Comparison of ENCODE assay signal across 9 cellular contexts in the genomic region with DNA sequence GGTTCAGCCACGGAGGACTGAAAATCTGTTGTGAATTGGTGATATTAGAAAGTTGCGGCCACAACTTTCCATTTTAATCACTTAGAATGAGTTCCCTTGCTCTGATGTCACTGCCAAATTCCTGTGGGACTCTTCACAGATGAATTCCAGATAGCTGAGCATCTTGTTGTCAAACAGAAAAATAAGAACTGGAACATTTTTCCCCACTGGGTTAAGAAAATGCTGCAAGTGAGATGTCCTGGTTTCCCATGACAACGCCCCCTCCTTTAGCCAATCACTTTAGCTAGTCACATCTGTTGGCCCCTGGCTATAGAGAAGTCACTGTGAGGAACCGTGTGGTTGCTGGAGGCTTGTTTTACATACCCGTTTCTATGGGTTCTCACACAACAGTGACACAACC.
DNase-seq lines count a peak whose midpoint lies in the region; ATAC-seq and TF ChIP-seq lines count a peak whose summit lies in the region.
"Had no signal": no experiment of that assay in that cellular context is flagged by ENCODE, and none has a peak within 500 bp of the region (broad histone marks: within the 10 kb centered on the region; RNA-seq: fewer than 3 reads in every experiment).

No MANE protein-coding gene starts in this region.

- H3K36me3 Mint-ChIP-seq in activated CD4-positive, alpha-beta memory T cell treated with anti-CD3 and anti-CD28 coated beads for 36 hours = peaks cover 2% of the 10 kb centered on the region

- H3K4me3 Mint-ChIP-seq in activated CD4-positive, alpha-beta memory T cell treated with anti-CD3 and anti-CD28 coated beads for 36 hours = no peak overlapping the region

- H3K4me3 ChIP-seq in choroid plexus epithelial cell (ENCODE audit: low read depth, low read length) = no peak overlapping the region
- H3K4me3 ChIP-seq: lung had no signal

- ATAC-seq in GM18867 (IDR thresholded peaks at IDR 0.05; ENCODE audit: unreplicated experiment) (peak; percentile 95), HG03095 (IDR thresholded peaks at IDR 0.05; ENCODE audit: unreplicated experiment) (peak; percentile 84)

- no peaks in the 10 kb centered on the region for H3K4me1 Mint-ChIP-seq in activated CD4-positive, alpha-beta memory T cell treated with anti-CD3 and anti-CD28 coated beads for 36 hours (ENCODE audit: low read depth)

- H3K27ac Mint-ChIP-seq in activated CD4-positive, alpha-beta memory T cell treated with anti-CD3 and anti-CD28 coated beads for 36 hours = no peak overlapping the region

- peaks cover 5% of the 10 kb centered on the region for H3K9me3 Mint-ChIP-seq in activated CD4-positive, alpha-beta memory T cell treated with anti-CD3 and anti-CD28 coated beads for 36 hours

- POLR2A ChIA-PET in activated CD4-positive, alpha-beta memory T cell treated with anti-CD3 and anti-CD28 coated beads for 36 hours (lab: Charles Lee) = no interaction called here

- CTCF ChIA-PET in activated CD4-positive, alpha-beta memory T cell treated with anti-CD3 and anti-CD28 coated beads for 36 hours (lab: Charles Lee) = interaction anchor here (1.7 kb wide), 1 partner anchor 16 kb away, joined by 7 read pairs; no protein-coding TSS in a partner anchor

- no peak for TF ChIP-seq CTCF in choroid plexus epithelial cell (conservative IDR thresholded peaks at IDR 0.05; ENCODE audit: low read depth, low read length)

- no peaks in the 10 kb centered on the region for H3K27me3 Mint-ChIP-seq in activated CD4-positive, alpha-beta memory T cell treated with anti-CD3 and anti-CD28 coated beads for 36 hours

- intact Hi-C loops in activated CD4-positive, alpha-beta memory T cell treated with anti-CD3 and anti-CD28 coated beads for 36 hours (cut with micrococcal nuclease) = no loop called here

- peak; percentile 96 for DNase-seq in choroid plexus epithelial cell (ENCODE audit: low read depth)
- DNase-seq in renal cortical epithelial cell (ENCODE audit: low read depth) = peak; percentile 33
- no peak for DNase-seq in stimulated activated naive CD4-positive, alpha-beta T cell treated with Interleukin-2 at 50 U/mL for 16 hours (lab: John Stamatoyannopoulos, UW)
- no peak for DNase-seq in activated CD4-positive, alpha-beta memory T cell treated with anti-CD3 and anti-CD28 coated beads for 36 hours
- DNase-seq in cerebellar cortex (ENCODE audit: low spot score) = no peak
- no peak for DNase-seq in NCI-H446 treated with DMSO at 0.1 percent for 48 hours (lab: John Stamatoyannopoulos, UW)

Comparison
In these comparisons a context has a peak if more than half of its experiments do, and no peak if none do; other contexts are left out.
1. DNase-seq: peak in choroid plexus epithelial cell (single experiment) and renal cortical epithelial cell (single experiment); none in stimulated activated naive CD4-positive, alpha-beta T cell treated with Interleukin-2 at 50 U/mL for 16 hours (single experiment), activated CD4-positive, alpha-beta memory T cell treated with anti-CD3 and anti-CD28 coated beads for 36 hours (single experiment), cerebellar cortex (single experiment) and NCI-H446 treated with DMSO at 0.1 percent for 48 hours (single experiment).